8 cellular contexts compared by ENCODE assay signal in the genomic region with DNA sequence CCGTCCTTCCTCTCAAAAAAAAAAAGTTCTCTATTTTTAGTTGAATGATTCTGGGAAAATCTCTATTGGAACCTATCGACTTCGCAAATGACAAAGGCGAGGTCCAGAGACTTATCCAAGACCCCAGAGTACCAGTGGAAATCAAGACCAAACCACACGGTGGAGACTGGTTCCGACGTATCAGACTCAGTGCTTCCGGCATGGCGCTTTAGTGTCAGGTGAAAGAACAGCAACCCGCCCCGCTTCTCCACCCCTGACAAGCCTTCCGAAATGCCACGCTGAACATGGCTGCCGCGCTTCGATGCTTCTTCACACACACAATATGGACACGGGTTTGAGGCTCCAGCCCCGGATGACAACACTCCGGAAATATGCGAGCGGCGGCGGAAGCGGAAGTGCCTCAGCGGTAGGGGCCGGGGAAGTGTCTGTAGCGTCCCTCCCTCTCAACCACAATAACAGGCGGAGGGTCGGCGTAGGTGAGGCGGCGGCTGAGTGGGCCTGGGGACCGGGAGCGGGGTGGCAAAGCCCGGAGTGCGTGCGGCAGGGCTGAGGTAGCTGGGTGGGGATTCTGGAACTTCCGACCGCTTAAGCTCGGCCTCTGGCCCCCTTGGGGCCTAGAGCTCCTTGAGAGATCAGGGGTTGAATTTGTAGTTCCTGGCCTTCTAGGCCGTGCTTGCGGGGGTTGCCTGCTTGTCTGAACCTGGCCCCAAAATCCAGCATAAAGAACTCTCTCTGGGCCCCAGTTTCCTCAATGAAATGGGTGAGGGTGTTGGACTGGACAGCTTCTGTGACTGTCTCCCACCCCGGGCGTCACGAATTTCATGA. TPM values are rescaled to one million over a fixed set of nuclear protein-coding genes. Genes with fewer than 3 reads are reported as not detected.
A peak's percentile ranks its signal among the peaks of the same experiment; 100 is the strongest.
DNase-seq lines count a peak whose midpoint lies in the region; ATAC-seq and TF ChIP-seq lines count a peak whose summit lies in the region.

A gene with protein sequence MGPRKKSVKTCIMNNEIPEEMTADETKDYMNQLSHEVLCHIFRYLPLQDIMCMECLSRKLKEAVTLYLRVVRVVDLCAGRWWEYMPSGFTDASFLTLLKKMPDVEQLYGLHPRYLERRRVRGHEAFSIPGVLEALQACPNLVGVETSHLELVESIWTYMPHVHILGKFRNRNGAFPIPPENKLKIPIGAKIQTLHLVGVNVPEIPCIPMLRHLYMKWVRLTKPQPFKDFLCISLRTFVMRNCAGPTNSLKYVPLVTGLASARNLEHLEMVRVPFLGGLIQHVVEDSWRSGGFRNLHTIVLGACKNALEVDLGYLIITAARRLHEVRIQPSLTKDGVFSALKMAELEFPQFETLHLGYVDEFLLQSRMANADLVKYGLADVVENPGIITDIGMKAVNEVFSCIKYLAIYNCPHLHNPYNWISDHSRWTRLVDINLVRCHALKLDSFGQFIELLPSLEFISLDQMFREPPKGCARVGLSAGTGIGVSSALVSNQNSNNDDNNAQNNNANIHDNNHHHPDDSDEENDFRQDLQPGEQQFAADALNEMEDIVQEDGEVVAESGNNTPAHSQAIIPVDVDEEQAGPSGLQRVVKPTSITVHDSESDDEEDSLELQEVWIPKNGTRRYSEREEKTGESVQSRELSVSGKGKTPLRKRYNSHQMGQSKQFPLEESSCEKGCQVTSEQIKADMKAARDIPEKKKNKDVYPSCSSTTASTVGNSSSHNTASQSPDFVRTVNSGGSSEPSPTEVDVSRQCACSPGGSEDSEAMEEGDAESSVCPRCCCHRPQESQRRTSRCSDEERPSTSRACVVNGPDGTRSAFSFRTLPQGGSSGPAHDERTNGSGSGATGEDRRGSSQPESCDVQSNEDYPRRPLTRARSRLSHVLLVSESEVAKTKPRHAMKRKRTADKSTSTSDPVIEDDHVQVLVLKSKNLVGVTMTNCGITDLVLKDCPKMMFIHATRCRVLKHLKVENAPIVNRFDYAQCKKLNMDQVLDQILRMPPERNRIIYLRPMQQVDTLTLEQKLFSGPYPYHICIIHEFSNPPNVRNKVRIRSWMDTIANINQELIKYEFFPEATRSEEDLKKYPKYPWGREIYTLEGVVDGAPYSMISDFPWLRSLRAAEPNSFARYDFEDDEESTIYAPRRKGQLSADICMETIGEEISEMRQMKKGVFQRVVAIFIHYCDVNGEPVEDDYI (plus strand): TSS at position 395 of the 825 bp plus-strand sequence. CDS start 10,819 bp downstream, outside the sequence.

- CTCF ChIA-PET in activated CD4-positive, alpha-beta T cell treated with anti-CD3 and anti-CD28 coated beads, Interleukin-2, amount 10 ng/mL, durations not matched to agents 7 days and 5 days (lab: Charles Lee) = interaction anchor here (0.6 to 1.0 kb wide), 3 partner anchors 10 to 29 kb away, joined by 3 to 4 read pairs (median 4); no protein-coding TSS in a partner anchor

- no peaks in the 10 kb centered on the region for H3K27me3 Mint-ChIP-seq in activated CD4-positive, alpha-beta T cell treated with anti-CD3 and anti-CD28 coated beads, Interleukin-2, amount 10 ng/mL, durations not matched to agents 7 days and 5 days

- H3K4me3 ChIP-seq in coronary artery = peak within 1 kb of the TSS; percentile 81

- DNase-seq in NCI-H69 (lab: John Stamatoyannopoulos, UW) (peak; percentile 99), coronary artery (ENCODE audit: low spot score) (peak; percentile 97), left colon (peak; percentile 96 to 98)
- peak; percentile 98 for DNase-seq in activated CD4-positive, alpha-beta T cell treated with anti-CD3 and anti-CD28 coated beads, Interleukin-2, amount 10 ng/mL, durations not matched to agents 7 days and 5 days
- DNase-seq in stimulated activated CD4-positive, alpha-beta T cell treated with anti-CD3 and anti-CD28 coated beads, Interleukin-1b, Interleukin-23, amount 100 ng/mL, for 48 hours = peak; percentile 96

- intact Hi-C loops in left colon (cut with DNase I, micrococcal nuclease) = no loop called here

- peak within 1 kb of the TSS; percentile 99 for H3K27ac Mint-ChIP-seq in activated CD4-positive, alpha-beta T cell treated with anti-CD3 and anti-CD28 coated beads, Interleukin-2, amount 10 ng/mL, durations not matched to agents 7 days and 5 days

- ATAC-seq in GM19328 (IDR thresholded peaks at IDR 0.05; ENCODE audit: unreplicated experiment) (peak; percentile 99), HG03520 (IDR thresholded peaks at IDR 0.05; ENCODE audit: unreplicated experiment) (peak; percentile 97), left colon (peak; percentile 96)

- POLR2A ChIA-PET in activated CD4-positive, alpha-beta T cell treated with anti-CD3 and anti-CD28 coated beads, Interleukin-2, amount 10 ng/mL, durations not matched to agents 7 days and 5 days (lab: Charles Lee) = interaction anchor here (0.5 kb wide), 1 partner anchor 972 kb away, joined by 3 read pairs; no protein-coding TSS in a partner anchor

- peaks cover 8% of the 10 kb centered on the region for H3K9me3 Mint-ChIP-seq in activated CD4-positive, alpha-beta T cell treated with anti-CD3 and anti-CD28 coated beads, Interleukin-2, amount 10 ng/mL, durations not matched to agents 7 days and 5 days

- H3K27ac ChIP-seq in C4-2B (peak within 1 kb of the TSS; percentile 83), coronary artery (peak within 1 kb of the TSS; percentile 90 to 97)

- H3K4me3 Mint-ChIP-seq in activated CD4-positive, alpha-beta T cell treated with anti-CD3 and anti-CD28 coated beads, Interleukin-2, amount 10 ng/mL, durations not matched to agents 7 days and 5 days = peak within 1 kb of the TSS; percentile 98

- peaks cover 32% of the 10 kb centered on the region for H3K36me3 Mint-ChIP-seq in activated CD4-positive, alpha-beta T cell treated with anti-CD3 and anti-CD28 coated beads, Interleukin-2, amount 10 ng/mL, durations not matched to agents 7 days and 5 days (ENCODE audit: low read depth)

- peaks cover 65% of the 10 kb centered on the region for H3K4me1 Mint-ChIP-seq in activated CD4-positive, alpha-beta T cell treated with anti-CD3 and anti-CD28 coated beads, Interleukin-2, amount 10 ng/mL, durations not matched to agents 7 days and 5 days

- peak; percentile 33 for TF ChIP-seq CTCF in C4-2B (conservative IDR thresholded peaks at IDR 0.05)
- TF ChIP-seq CTCF in coronary artery (IDR thresholded peaks at IDR 0.05) = no peak

RNA-seq across cellular contexts. Expression of the gene that starts here (rescaled TPM):
- total RNA-seq in activated CD4-positive, alpha-beta T cell treated with anti-CD3 and anti-CD28 coated beads, Interleukin-2, amount 10 ng/mL, durations not matched to agents 7 days and 5 days = 10 to 100 TPM; 48.5 to 53.1 TPM
- total RNA-seq in left colon = 10 to 100 TPM; 44.0 to 46.8 TPM

Comparison
In these comparisons a context has a peak if more than half of its experiments do, and no peak if none do; other contexts are left out.
1. Peak in every context shown above with its lines: DNase-seq, ATAC-seq, H3K4me3 ChIP-seq and H3K27ac ChIP-seq.